ENCODE assay signal across 12 cellular contexts in genomic region chrX:124736553-124737240, GRCh38.
A peak's percentile ranks its signal among the peaks of the same experiment; 100 is the strongest.
DNase-seq lines count a peak whose midpoint lies in the region; ATAC-seq, FAIRE-seq and TF ChIP-seq lines count a peak whose summit lies in the region.
"Had no signal": no experiment of that assay in that cellular context is flagged by ENCODE, and none has a peak within 500 bp of the region (broad histone marks: within the 10 kb centered on the region; RNA-seq: fewer than 3 reads in every experiment).

No MANE protein-coding gene starts in this region.

- no peaks in the 10 kb centered on the region for H4K20me1 ChIP-seq in H1 (replicated peaks in 1 of 2; ENCODE audit: control insufficient read depth in 1 of 2, insufficient read depth in 2 of 2, low read length in 2 of 2)

- peaks cover 14% of the 10 kb centered on the region for H3K4me1 Mint-ChIP-seq in activated CD8-positive, alpha-beta T cell treated with anti-CD3 and anti-CD28 coated beads, Interleukin-2, amount 10 ng/mL, durations not matched to agents 7 days and 5 days (ENCODE audit: low read depth)

- no peaks in the 10 kb centered on the region for H3K36me3 ChIP-seq in H1 (ENCODE audit: control insufficient read depth in 2 of 4, insufficient read depth in 4 of 4, low read length in 3 of 4)

- H3K9me3 ChIP-seq in H1 (ENCODE audit: insufficient read depth in 2 of 2, low read depth in 1 of 2, low read length in 1 of 2): no peaks in the 10 kb centered on the region

- no peak for TF ChIP-seq RAD21 in H1 (IDR thresholded peaks at IDR 0.05 in 1 of 2, conservative IDR thresholded peaks at IDR 0.05 in 1 of 2; ENCODE audit: low read depth in 2 of 2, low read length in 2 of 2)

- no peaks in the 10 kb centered on the region for H3K79me1 ChIP-seq in H1 (ENCODE audit: low read depth, low read length)

- 0 out of 2 replicates have a peak overlapping the region, but pooled peaks have one; percentile 80 for H2BK12ac ChIP-seq in H1 (ENCODE audit: low read depth, low read length)

- TF ChIP-seq CTCF in H1 (IDR thresholded peaks at IDR 0.05; ENCODE audit: control extremely low read depth in 1 of 3, insufficient read depth in 1 of 3, low read depth in 1 of 3, low read length in 3 of 3): no peak

- H3K4me2 ChIP-seq in H1 (ENCODE audit: insufficient read depth in 1 of 2, low read depth in 2 of 2, low read length in 2 of 2): peak overlapping the region; percentile 40 to 51; a peak in 3 of 4 replicates

- no peak overlapping the region for H4K8ac ChIP-seq in H1 (ENCODE audit: extremely low read depth, insufficient read depth, low read length)

- H2BK5ac ChIP-seq in H1 (ENCODE audit: low read depth, low read length): 0 out of 2 replicates have a peak overlapping the region, but pooled peaks have one; percentile 66

- peaks cover 0 to 11% (median 7%) of the 10 kb centered on the region in 4 experiments; a peak in 5 of 7 replicates for H3K4me1 ChIP-seq in H1 (replicated peaks in 1 of 4; ENCODE audit: control insufficient read depth in 3 of 4, insufficient read depth in 4 of 4, low read length in 3 of 4)

- H3K27ac ChIP-seq in H1 (ENCODE audit: low read depth, low read length): no peak overlapping the region; the same call in 1 of the 2 replicates

- no peaks in the 10 kb centered on the region for H3K23me2 ChIP-seq in H1 (ENCODE audit: low read depth, low read length)

- peak; percentile 96 for DNase-seq in NCI-H146 treated with DMSO at 0.1 percent for 48 hours (lab: John Stamatoyannopoulos, UW; ENCODE audit: unreplicated experiment)
- DNase-seq in activated CD8-positive, alpha-beta T cell treated with anti-CD3 and anti-CD28 coated beads, Interleukin-2, amount 10 ng/mL, durations not matched to agents 7 days and 5 days: peak; percentile 41
- peak; percentile 44 to 69 for DNase-seq in H1 (ENCODE audit: low read depth in 1 of 2, low spot score in 2 of 2)
- peak; percentile 0 to 13 (median 0) for DNase-seq in stimulated activated CD4-positive, alpha-beta T cell treated with anti-CD3 and anti-CD28 coated beads, TNF-alpha, amount 100 ng/mL, for 24 hours (ENCODE audit: low read depth in 3 of 3)
- no peak for DNase-seq in SK-N-DZ (ENCODE audit: low spot score)
- DNase-seq in DMS114 treated with DMSO at 0.1 percent for 48 hours (lab: John Stamatoyannopoulos, UW; ENCODE audit: unreplicated experiment): no peak
- no peak for DNase-seq in NCI-H1092 (lab: John Stamatoyannopoulos, UW)
- DNase-seq: DMS79 treated with DMSO at 0.1 percent for 48 hours; NK-92 treated with Interleukin-12 subunit alpha and Interleukin-12 subunit beta, amount 100 ng/mL, for 24 hours had no signal

- no peak overlapping the region for H3K9ac ChIP-seq in H1 (replicated peaks in 1 of 4; ENCODE audit: extremely low read depth in 1 of 4, low read depth in 3 of 4, low read length in 3 of 4)

- H3K9me3 Mint-ChIP-seq in activated CD8-positive, alpha-beta T cell treated with anti-CD3 and anti-CD28 coated beads, Interleukin-2, amount 10 ng/mL, durations not matched to agents 7 days and 5 days (ENCODE audit: insufficient read depth): no peaks in the 10 kb centered on the region

- peak overlapping the region; percentile 51 for H3K4me3 Mint-ChIP-seq in activated CD8-positive, alpha-beta T cell treated with anti-CD3 and anti-CD28 coated beads, Interleukin-2, amount 10 ng/mL, durations not matched to agents 7 days and 5 days

- WGBS in H1 (ENCODE audit: extremely low coverage in 1 of 2, insufficient coverage in 1 of 2, insufficient read length in 1 of 2, insufficient replicate concordance in 2 of 2, low coverage in 1 of 2, low lambda C conversion rate in 2 of 2, missing lambda C conversion rate in 1 of 2), 2 experiments: 21% methylated on average over 9 of the region's 9 CpGs; no CpG with 5 or more reads in 1 of the 2 experiments

- no peak overlapping the region for H3K4ac ChIP-seq in H1 (replicated peaks; ENCODE audit: insufficient read length, low read depth, low read length)

- H3K27me3 Mint-ChIP-seq in activated CD8-positive, alpha-beta T cell treated with anti-CD3 and anti-CD28 coated beads, Interleukin-2, amount 10 ng/mL, durations not matched to agents 7 days and 5 days (ENCODE audit: low read depth): no peaks in the 10 kb centered on the region

- peak; percentile 97 for FAIRE-seq in H1 (lab: Jason Lieb, UNC)
- FAIRE-seq: GM19239 had no signal

- CTCF ChIA-PET in activated CD8-positive, alpha-beta T cell treated with anti-CD3 and anti-CD28 coated beads, Interleukin-2, amount 10 ng/mL, durations not matched to agents 7 days and 5 days (lab: Charles Lee): interaction anchor here (1.3 kb wide), 1 partner anchor 330 kb away, joined by 4 read pairs; no protein-coding TSS in a partner anchor
- CTCF ChIA-PET in H1 (lab: Charles Lee; ENCODE audit: partially characterized antibody): interaction anchor here (0.6 kb wide), 2 partner anchors 33 to 323 kb away, joined by 3 read pairs; no protein-coding TSS in a partner anchor

- H3K27ac Mint-ChIP-seq in activated CD8-positive, alpha-beta T cell treated with anti-CD3 and anti-CD28 coated beads, Interleukin-2, amount 10 ng/mL, durations not matched to agents 7 days and 5 days: peak overlapping the region; percentile 59

- peak overlapping the region in 1 of 4 experiments; percentile 28; a peak in 1 of 8 replicates for H3K4me3 ChIP-seq in H1 (ENCODE audit: extremely low read depth in 1 of 4, insufficient read depth in 2 of 4, low read depth in 3 of 4, low read length in 4 of 4)

- no peaks in the 10 kb centered on the region for H3K79me2 ChIP-seq in H1 (ENCODE audit: control insufficient read depth in 1 of 2, insufficient read depth in 2 of 2, low read length in 2 of 2)

- TF ChIP-seq POLR2A in H1 (IDR thresholded peaks at IDR 0.05; ENCODE audit: control extremely low read depth in 1 of 2, low read depth in 2 of 2, low read length in 2 of 2): no peak

- no peak overlapping the region for H3K14ac ChIP-seq in H1 (ENCODE audit: insufficient read length)

- POLR2A ChIA-PET in activated CD8-positive, alpha-beta T cell treated with anti-CD3 and anti-CD28 coated beads, Interleukin-2, amount 10 ng/mL, durations not matched to agents 7 days and 5 days (lab: Charles Lee): interaction anchor here (0.6 kb wide), 1 partner anchor 88 kb away, joined by 3 read pairs; no protein-coding TSS in a partner anchor
- POLR2A ChIA-PET in H1 (lab: Charles Lee; ENCODE audit: partially characterized antibody): no interaction called here

- H4K5ac ChIP-seq in H1 (ENCODE audit: insufficient read length, low read depth, low read length): no peak overlapping the region

- peak overlapping the region; percentile 55 for H2BK120ac ChIP-seq in H1 (replicated peaks; ENCODE audit: low read depth, low read length)

- no peak overlapping the region for H3K23ac ChIP-seq in H1 (ENCODE audit: insufficient read length)

- no peak overlapping the region for H2AK5ac ChIP-seq in H1 (ENCODE audit: low read depth, low read length)

- no peak overlapping the region for H3K56ac ChIP-seq in H1 (replicated peaks; ENCODE audit: insufficient read length, low read depth, low read length)

- no peak overlapping the region for H2BK15ac ChIP-seq in H1 (ENCODE audit: low read length)

- H3K36me3 Mint-ChIP-seq in activated CD8-positive, alpha-beta T cell treated with anti-CD3 and anti-CD28 coated beads, Interleukin-2, amount 10 ng/mL, durations not matched to agents 7 days and 5 days (ENCODE audit: low read depth): no peaks in the 10 kb centered on the region

- no peak overlapping the region for H4K91ac ChIP-seq in H1 (replicated peaks; ENCODE audit: insufficient read length, low read length)

- ATAC-seq in activated CD8-positive, alpha-beta T cell treated with anti-CD3 and anti-CD28 coated beads, Interleukin-2, amount 10 ng/mL, durations not matched to agents 7 days and 5 days: peak; percentile 74
- ATAC-seq in SK-N-SH treated with all-trans-retinoic acid at 6 μM for 48 hours: no peak
- ATAC-seq: esophagus mucosa had no signal

- H3K27me3 ChIP-seq in H1 (replicated peaks in 1 of 4; ENCODE audit: control insufficient read depth in 3 of 4, extremely low read depth in 1 of 4, insufficient read depth in 3 of 4, low read length in 3 of 4): no peaks in the 10 kb centered on the region

- H2AFZ ChIP-seq in H1 (ENCODE audit: low read length): no peak overlapping the region

- peak overlapping the region; percentile 48; the same call in 1 of the 2 replicates for H3K18ac ChIP-seq in H1 (ENCODE audit: extremely low read depth, low read length)

- TF ChIP-seq EP300 in H1 (IDR thresholded peaks at IDR 0.05; ENCODE audit: borderline replicate concordance in 1 of 2, low read depth in 2 of 2, low read length in 2 of 2): peak in 1 of 2 experiments; percentile 19; a peak in 1 of 3 replicates

- no peak overlapping the region for H2BK20ac ChIP-seq in H1 (ENCODE audit: low read length)

TF ChIP-seq in H1, 55 proteins besides CTCF, POLR2A, EP300 and RAD21:
- TF ChIP-seq TCF12 (IDR thresholded peaks at IDR 0.05; ENCODE audit: low read depth, low read length): peak; percentile 91
- TF ChIP-seq TEAD4 (IDR thresholded peaks at IDR 0.05; ENCODE audit: low read depth, low read length): 0 out of 2 replicates have a peak, but pooled peaks have one; percentile 4
- no peak for TF ChIP-seq TBP (IDR thresholded peaks at IDR 0.05; ENCODE audit: low read depth, low read length)

TF ChIP-seq in SK-N-SH treated with all-trans-retinoic acid at 6 μM for 48 hours, 23 proteins besides CTCF, POLR2A, EP300 and RAD21:
- TF ChIP-seq ZFP30 (CRISPR knock-in tag; IDR thresholded peaks at IDR 0.05): no peak
- TF ChIP-seq POU6F1 (CRISPR knock-in tag; IDR thresholded peaks at IDR 0.05; ENCODE audit: borderline replicate concordance, low read depth): no peak
- TF ChIP-seq CSDC2 (CRISPR knock-in tag; IDR thresholded peaks at IDR 0.05): no peak
- no peak for TF ChIP-seq TCF4 (CRISPR knock-in tag; IDR thresholded peaks at IDR 0.05; ENCODE audit: borderline replicate concordance)

Comparison
In these comparisons a context has a peak if more than half of its experiments do, and no peak if none do; other contexts are left out.
1. DNase-seq: peak in NCI-H146 treated with DMSO at 0.1 percent for 48 hours (single experiment), activated CD8-positive, alpha-beta T cell treated with anti-CD3 and anti-CD28 coated beads, Interleukin-2, amount 10 ng/mL, durations not matched to agents 7 days and 5 days (single experiment), H1 (2 of 2) and stimulated activated CD4-positive, alpha-beta T cell treated with anti-CD3 and anti-CD28 coated beads, TNF-alpha, amount 100 ng/mL, for 24 hours (3 of 3); none in SK-N-DZ (single experiment), DMS114 treated with DMSO at 0.1 percent for 48 hours (single experiment) and NCI-H1092 (single experiment).